11 cellular contexts compared by ENCODE assay signal in genomic region chr10:3452234-3452633, GRCh38.
DNase-seq lines count a peak whose midpoint lies in the region; ATAC-seq and TF ChIP-seq lines count a peak whose summit lies in the region.
"Had no signal": no experiment of that assay in that cellular context is flagged by ENCODE, and none has a peak within 500 bp of the region (broad histone marks: within the 10 kb centered on the region; RNA-seq: fewer than 3 reads in every experiment).

No MANE protein-coding gene starts in this region.

- H3K4me1 Mint-ChIP-seq in activated CD4-positive, alpha-beta T cell treated with anti-CD3 and anti-CD28 coated beads for 36 hours, result peaks cover 41% of the 10 kb centered on the region
- peaks cover 64% of the 10 kb centered on the region for H3K4me1 Mint-ChIP-seq in endothelial cell (ENCODE audit: unreplicated experiment)
- H3K4me1 Mint-ChIP-seq in effector memory CD8-positive, alpha-beta T cell (ENCODE audit: low read depth in 2 of 2), result peaks cover 0 to 2% of the 10 kb centered on the region in 2 donors
- H3K4me1 Mint-ChIP-seq in activated T-cell treated with anti-CD3 and anti-CD28 coated beads, Interleukin-2, amount 50 U/mL, for 24 hours (ENCODE audit: low read depth), result peaks cover 16% of the 10 kb centered on the region

- no peaks in the 10 kb centered on the region for H3K9me3 Mint-ChIP-seq in activated CD4-positive, alpha-beta T cell treated with anti-CD3 and anti-CD28 coated beads for 36 hours (ENCODE audit: low read depth)
- H3K9me3 Mint-ChIP-seq in endothelial cell (ENCODE audit: unreplicated experiment), result no peaks in the 10 kb centered on the region
- H3K9me3 Mint-ChIP-seq in effector memory CD8-positive, alpha-beta T cell, result no peaks in the 10 kb centered on the region
- H3K9me3 Mint-ChIP-seq in activated T-cell treated with anti-CD3 and anti-CD28 coated beads, Interleukin-2, amount 50 U/mL, for 24 hours, result no peaks in the 10 kb centered on the region

- CTCF ChIA-PET in activated CD4-positive, alpha-beta T cell treated with anti-CD3 and anti-CD28 coated beads for 36 hours (lab: Charles Lee), result interaction anchor here (0.8 kb wide), 1 partner anchor 13 kb away, joined by 3 read pairs; no protein-coding TSS in a partner anchor

- H3K4me3 Mint-ChIP-seq in activated CD4-positive, alpha-beta T cell treated with anti-CD3 and anti-CD28 coated beads for 36 hours, result no peak overlapping the region
- peak overlapping the region; percentile 13 for H3K4me3 Mint-ChIP-seq in endothelial cell (ENCODE audit: unreplicated experiment)
- H3K4me3 Mint-ChIP-seq in effector memory CD8-positive, alpha-beta T cell, result no peak overlapping the region
- no peak overlapping the region for H3K4me3 Mint-ChIP-seq in activated T-cell treated with anti-CD3 and anti-CD28 coated beads, Interleukin-2, amount 50 U/mL, for 24 hours
- H3K4me3 Mint-ChIP-seq: activated naive CD8-positive, alpha-beta T cell had no signal

- H3K27ac ChIP-seq in vagina, result peak overlapping the region; percentile 80
- H3K27ac ChIP-seq: 22Rv1 had no signal

- TF ChIP-seq CTCF in endothelial cell (IDR thresholded peaks at IDR 0.05; ENCODE audit: unreplicated experiment) (peak; percentile 33), vagina (IDR thresholded peaks at IDR 0.05) (peak in 1 of 3 experiments; percentile 40)

- TF ChIP-seq POLR2A in vagina (IDR thresholded peaks at IDR 0.05), result no peak

- H3K4me1 ChIP-seq in vagina, result peaks cover 19% of the 10 kb centered on the region

- H3K36me3 Mint-ChIP-seq in activated CD4-positive, alpha-beta T cell treated with anti-CD3 and anti-CD28 coated beads for 36 hours (ENCODE audit: low read depth), result no peaks in the 10 kb centered on the region
- peaks cover 14% of the 10 kb centered on the region for H3K36me3 Mint-ChIP-seq in endothelial cell (ENCODE audit: low read depth, unreplicated experiment)
- H3K36me3 Mint-ChIP-seq in effector memory CD8-positive, alpha-beta T cell (ENCODE audit: insufficient read depth), result no peaks in the 10 kb centered on the region
- no peaks in the 10 kb centered on the region for H3K36me3 Mint-ChIP-seq in activated T-cell treated with anti-CD3 and anti-CD28 coated beads, Interleukin-2, amount 50 U/mL, for 24 hours (ENCODE audit: low read depth)
- H3K36me3 Mint-ChIP-seq: activated naive CD8-positive, alpha-beta T cell had no signal

- H3K27ac Mint-ChIP-seq in activated CD4-positive, alpha-beta T cell treated with anti-CD3 and anti-CD28 coated beads for 36 hours, result no peak overlapping the region
- H3K27ac Mint-ChIP-seq in endothelial cell (ENCODE audit: unreplicated experiment), result peak overlapping the region; percentile 98
- H3K27ac Mint-ChIP-seq in effector memory CD8-positive, alpha-beta T cell, result no peak overlapping the region
- H3K27ac Mint-ChIP-seq in activated T-cell treated with anti-CD3 and anti-CD28 coated beads, Interleukin-2, amount 50 U/mL, for 24 hours, result no peak overlapping the region
- H3K27ac Mint-ChIP-seq: activated naive CD8-positive, alpha-beta T cell had no signal

- no peaks in the 10 kb centered on the region for H3K36me3 ChIP-seq in vagina

- DNase-seq in activated CD4-positive, alpha-beta T cell treated with anti-CD3 and anti-CD28 coated beads for 36 hours, result no peak
- no peak for DNase-seq in activated CD4-positive, alpha-beta T cell treated with anti-CD3 and anti-CD28 coated beads for 4 hours
- DNase-seq in endothelial cell (ENCODE audit: low spot score) (no peak), medulla oblongata (ENCODE audit: extremely low spot score) (peak; percentile 54), vagina (ENCODE audit: extremely low spot score in 2 of 2) (no peak)
- DNase-seq in effector memory CD8-positive, alpha-beta T cell, result no peak
- DNase-seq in activated T-cell treated with anti-CD3 and anti-CD28 coated beads, Interleukin-2, amount 50 U/mL, for 24 hours, result no peak
- DNase-seq: NCI-H524 treated with DMSO at 0.1 percent for 48 hours had no signal

- intact Hi-C loops in activated CD4-positive, alpha-beta T cell treated with anti-CD3 and anti-CD28 coated beads for 36 hours (cut with DNase I, micrococcal nuclease), result no loop called here
- intact Hi-C loops in vagina (cut with DNase I), result loop anchor here (10.0 kb wide), 1 partner anchor 207 kb away; no protein-coding TSS in a partner anchor

- no peak overlapping the region for H3K4me3 ChIP-seq in vagina

- POLR2A ChIA-PET in activated CD4-positive, alpha-beta T cell treated with anti-CD3 and anti-CD28 coated beads for 36 hours (lab: Charles Lee), result no interaction called here

- peak; percentile 54 for ATAC-seq in activated CD4-positive, alpha-beta T cell treated with anti-CD3 and anti-CD28 coated beads for 36 hours
- ATAC-seq in effector memory CD8-positive, alpha-beta T cell (replicated peaks), result no peak
- no peak for ATAC-seq in GM21576 (IDR thresholded peaks at IDR 0.05; ENCODE audit: unreplicated experiment)

- H3K27me3 ChIP-seq in vagina, result no peaks in the 10 kb centered on the region

- H3K27me3 Mint-ChIP-seq in activated CD4-positive, alpha-beta T cell treated with anti-CD3 and anti-CD28 coated beads for 36 hours, result peaks cover 2% of the 10 kb centered on the region
- peaks cover 19% of the 10 kb centered on the region for H3K27me3 Mint-ChIP-seq in endothelial cell (ENCODE audit: unreplicated experiment)
- peaks cover 37 to 57% of the 10 kb centered on the region in 2 donors for H3K27me3 Mint-ChIP-seq in effector memory CD8-positive, alpha-beta T cell
- peaks cover 29% of the 10 kb centered on the region for H3K27me3 Mint-ChIP-seq in activated T-cell treated with anti-CD3 and anti-CD28 coated beads, Interleukin-2, amount 50 U/mL, for 24 hours

- no peaks in the 10 kb centered on the region for H3K9me3 ChIP-seq in vagina
